1 cellular context compared by ENCODE assay signal in genomic region chr2:33069894-33070651, GRCh38.
A peak's percentile ranks its signal among the peaks of the same experiment; 100 is the strongest.
TF ChIP-seq lines count a peak whose summit lies in the region.

No MANE protein-coding gene starts in this region.

TF ChIP-seq in SK-N-SH, 30 proteins besides CTCF, POLR2A, EP300 and RAD21 (continued from another document):
- TF ChIP-seq ZBTB33 (IDR thresholded peaks at IDR 0.05; ENCODE audit: borderline replicate concordance, low read depth) (peak; percentile 85; the same call in 1 of the 2 replicates), FOSL2 (IDR thresholded peaks at IDR 0.05; ENCODE audit: borderline replicate concordance, low read depth) (peak; percentile 100), REST (IDR thresholded peaks at IDR 0.05; ENCODE audit: low read depth, low read length) (peak; percentile 75), TAF1 (IDR thresholded peaks at IDR 0.05; ENCODE audit: borderline replicate concordance, low read depth, low read length) (peak; percentile 26; the same call in 1 of the 2 replicates), MXI1 (IDR thresholded peaks at IDR 0.05; ENCODE audit: low read depth, low read length) (no peak), SMC3 (IDR thresholded peaks at IDR 0.05; ENCODE audit: low read depth, low read length) (no peak)
TF ChIP-seq in SK-N-SH: peak in this region for 20.
